In the genomic region with DNA sequence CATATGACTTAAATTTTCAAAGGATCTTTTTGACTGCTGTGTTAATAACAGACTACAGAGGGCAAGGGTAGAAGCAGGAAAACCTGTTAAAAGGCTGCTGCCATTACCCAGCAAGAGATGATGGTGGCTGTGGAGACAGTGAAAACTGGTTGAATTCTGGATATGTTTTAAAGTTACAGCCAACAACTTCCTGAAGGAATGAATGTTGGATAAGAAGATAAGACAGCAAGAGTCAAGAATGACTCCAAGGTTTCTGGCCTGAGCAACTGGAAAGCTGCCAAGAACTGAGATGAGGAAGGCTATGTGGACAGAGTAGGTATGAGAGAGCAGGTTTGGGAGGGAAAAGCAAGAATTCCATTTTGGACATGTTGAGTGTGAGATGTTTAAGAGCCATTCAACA, we compare ENCODE assay signal across 16 cellular contexts. TPM values are rescaled to one million over a fixed set of nuclear protein-coding genes. Genes with fewer than 3 reads are reported as not detected.
A peak's percentile ranks its signal among the peaks of the same experiment; 100 is the strongest.
DNase-seq lines count a peak whose midpoint lies in the region; ATAC-seq and TF ChIP-seq lines count a peak whose summit lies in the region.
"Had no signal": no experiment of that assay in that cellular context is flagged by ENCODE, and none has a peak within 500 bp of the region (broad histone marks: within the 10 kb centered on the region; RNA-seq: fewer than 3 reads in every experiment).

No MANE protein-coding gene starts in this region.

- peak; percentile 50 for DNase-seq in EL
- DNase-seq in MG63, result peak; percentile 34
- peak; percentile 50 for DNase-seq in brain microvascular endothelial cell
- peak; percentile 63 for DNase-seq in kidney tubule cell (ENCODE audit: low spot score)
- DNase-seq in ecto neural progenitor cell (ENCODE audit: low spot score), result no peak
- no peak for DNase-seq in SIG-M5 (lab: John Stamatoyannopoulos, UW)
- DNase-seq in GM10266 (ENCODE audit: extremely low spot score), result no peak
- DNase-seq: activated CD4-positive, alpha-beta T cell treated with anti-CD3 and anti-CD28 coated beads for 36 hours; anterior cingulate cortex; lower lobe of right lung; stimulated activated naive CD4-positive, alpha-beta T cell treated with Interleukin-2 at 50 U/mL for 16 hours; T-helper 1 cell had no signal

- in situ Hi-C loops in brain microvascular endothelial cell (cut with HindIII; ENCODE audit: low pct_ligation_motif_present, low sequenced_read_pairs), result no loop called here

- no peak overlapping the region for H3K27ac ChIP-seq in brain microvascular endothelial cell
- H3K27ac ChIP-seq: BLaER1, HL-60, lower lobe of right lung, neural progenitor cell had no signal

- H3K36me3 ChIP-seq in MG63 (no peaks in the 10 kb centered on the region), brain microvascular endothelial cell (replicated peaks) (no peaks in the 10 kb centered on the region)
- H3K36me3 ChIP-seq: lower lobe of right lung, neural progenitor cell had no signal

- H3K27me3 ChIP-seq in MG63 (no peaks in the 10 kb centered on the region), brain microvascular endothelial cell (replicated peaks) (no peaks in the 10 kb centered on the region)
- H3K27me3 ChIP-seq: BLaER1, neural progenitor cell had no signal

- no peak for ATAC-seq in HG03460 (IDR thresholded peaks at IDR 0.05; ENCODE audit: unreplicated experiment)
- ATAC-seq: activated CD4-positive, alpha-beta T cell treated with anti-CD3 and anti-CD28 coated beads for 36 hours had no signal

- H3K4me3 ChIP-seq in MG63 (no peak overlapping the region), brain microvascular endothelial cell (ENCODE audit: low read depth, low read length) (no peak overlapping the region)
- H3K4me3 ChIP-seq: BLaER1, lower lobe of right lung, neural progenitor cell had no signal

- H3K9me3 ChIP-seq in MG63, result no peaks in the 10 kb centered on the region
- H3K9me3 ChIP-seq: lower lobe of right lung had no signal

- TF ChIP-seq CTCF in brain microvascular endothelial cell (IDR thresholded peaks at IDR 0.05; ENCODE audit: low read depth, low read length, missing control alignments) (no peak), GM10266 (IDR thresholded peaks at IDR 0.05; ENCODE audit: control insufficient read depth, insufficient read depth, low read depth, missing control alignments) (no peak)

RNA-seq across cellular contexts. Expression of gene CNOT4, which starts 19.1 kb away (rescaled TPM):
- total RNA-seq in MG63 (2014; rRNA removed; shearing (Covaris generic); ENCODE audit: low replicate concordance), result 0.59 and 1.7 TPM in 2 replicates

Comparison
In these comparisons a context has a peak if more than half of its experiments do, and no peak if none do; other contexts are left out.
1. DNase-seq: peak in EL (single experiment), MG63 (single experiment), brain microvascular endothelial cell (single experiment) and kidney tubule cell (single experiment); none in ecto neural progenitor cell (single experiment), SIG-M5 (single experiment) and GM10266 (single experiment).